8 cellular contexts compared by ENCODE assay signal in genomic region chr9:33473643-33474352, GRCh38. TPM values are rescaled to one million over a fixed set of nuclear protein-coding genes. Genes with fewer than 3 reads are reported as not detected.
DNase-seq lines count a peak whose midpoint lies in the region; ATAC-seq lines count a peak whose summit lies in the region.

TSS of gene NOL6 (minus strand) at chr9:33473924. CDS start at chr9:33473842, 82 bp downstream.

- H3K27me3 ChIP-seq in rectal smooth muscle tissue (ENCODE audit: control insufficient read depth, insufficient read depth, low read length), result no peaks in the 10 kb centered on the region
- no peaks in the 10 kb centered on the region for H3K27me3 ChIP-seq in aorta (ENCODE audit: control insufficient read depth in 1 of 2, insufficient read depth in 2 of 2, low read length in 1 of 2)

- intact Hi-C loops in aorta (cut with DNase I), result no loop called here

- ATAC-seq in GM18508 (IDR thresholded peaks at IDR 0.05; ENCODE audit: insufficient read depth, unreplicated experiment) (peak; percentile 92), HG03025 (IDR thresholded peaks at IDR 0.05; ENCODE audit: low FRiP score, unreplicated experiment) (peak; percentile 99), aorta (ENCODE audit: low FRiP score) (peak; percentile 99)

- peak; percentile 100 for DNase-seq in NCI-H2081 (lab: John Stamatoyannopoulos, UW)
- DNase-seq in T1000 (lab: John Stamatoyannopoulos, UW), result peak; percentile 92
- DNase-seq in astrocyte of the hippocampus (ENCODE audit: low read depth, low spot score), result peak; percentile 99
- DNase-seq in hepatic stellate cell (ENCODE audit: low spot score), result peak; percentile 99
- DNase-seq in aorta, result peak; percentile 97 to 98

- peak within 1 kb of the TSS; percentile 77 for H3K27ac ChIP-seq in rectal smooth muscle tissue (ENCODE audit: low read depth, low read length)
- H3K27ac ChIP-seq in aorta (ENCODE audit: low read depth in 1 of 2, low read length in 2 of 2), result no peak within 1 kb of the TSS

- no peaks in the 10 kb centered on the region for H3K9me3 ChIP-seq in aorta (ENCODE audit: control insufficient read depth, low read length)

- WGBS in aorta, 2 donors, result 1% methylated on average over 32 of the region's 32 CpGs

- H3K4me1 ChIP-seq in rectal smooth muscle tissue (ENCODE audit: control insufficient read depth, insufficient read depth, low read length) (peaks cover 7% of the 10 kb centered on the region), aorta (ENCODE audit: control insufficient read depth in 1 of 2, insufficient read depth in 2 of 2, low read length in 2 of 2) (peaks cover 0 to 2% of the 10 kb centered on the region in 2 donors)

- H3K36me3 ChIP-seq in rectal smooth muscle tissue (ENCODE audit: control insufficient read depth, insufficient read depth, low read length), result peaks cover 17% of the 10 kb centered on the region
- peaks cover 0 to 4% of the 10 kb centered on the region in 2 donors for H3K36me3 ChIP-seq in aorta (ENCODE audit: control insufficient read depth in 1 of 2, insufficient read depth in 2 of 2, low read length in 1 of 2)

- H3K4me3 ChIP-seq in rectal smooth muscle tissue (ENCODE audit: low read length) (peak within 1 kb of the TSS; percentile 99), aorta (ENCODE audit: low read length in 2 of 2) (peak within 1 kb of the TSS; percentile 84 to 94)

- H3K9ac ChIP-seq in rectal smooth muscle tissue (ENCODE audit: low read length), result peak within 1 kb of the TSS; percentile 66

RNA-seq across cellular contexts. Expression of gene NOL6, which starts in this region (rescaled TPM):
- 10 to 100 TPM; 20.2 to 24.3 TPM for total RNA-seq in aorta
- 10 to 100 TPM in 1 of 2 donors, 1 to 10 TPM in 1; 5.9 to 26.5 TPM for polyA plus RNA-seq in aorta
